ENCODE assay signal across 8 cellular contexts in genomic region chr4:150078041-150078995, GRCh38. TPM values are rescaled to one million over a fixed set of nuclear protein-coding genes. Genes with fewer than 3 reads are reported as not detected.
A peak's percentile ranks its signal among the peaks of the same experiment; 100 is the strongest.
DNase-seq lines count a peak whose midpoint lies in the region; ATAC-seq and TF ChIP-seq lines count a peak whose summit lies in the region.

Gene DCLK2, plus strand, starts transcription at chr4:150078445. Its CDS starts 583 bp downstream, at chr4:150079028.

- 1 to 4% methylated on average over 41 to 42 of the region's 119 CpGs for WGBS in upper lobe of left lung, 2 donors

- H3K27ac ChIP-seq in mucosa of rectum (ENCODE audit: low read depth in 2 of 2, low read length in 2 of 2) = peak within 1 kb of the TSS; percentile 38 to 63
- H3K27ac ChIP-seq in upper lobe of left lung = peak within 1 kb of the TSS; percentile 61 to 91 (median 84)

- H3K9me3 ChIP-seq in mucosa of rectum (ENCODE audit: control insufficient read depth in 2 of 2, low read length in 2 of 2) = no peaks in the 10 kb centered on the region
- H3K9me3 ChIP-seq in upper lobe of left lung = no peaks in the 10 kb centered on the region

- H3K4me3 ChIP-seq in fibroblast of mammary gland (ENCODE audit: control insufficient read depth, low read depth, low read length) (peak within 1 kb of the TSS; percentile 67), mucosa of rectum (ENCODE audit: low read length in 2 of 2) (peak within 1 kb of the TSS; percentile 63 to 65), upper lobe of left lung (peak within 1 kb of the TSS; percentile 29 to 81 (median 73))

- peaks cover 5% of the 10 kb centered on the region for H3K4me1 Mint-ChIP-seq in activated CD4-positive, alpha-beta memory T cell treated with anti-CD3 and anti-CD28 coated beads for 36 hours (ENCODE audit: low read depth)

- DNase-seq in C1 segment of cervical spinal cord (lab: John Stamatoyannopoulos, UW) = peak in 13 of 14 donors; percentile 21 to 86 (median 72)
- DNase-seq in NCI-H1694 (lab: John Stamatoyannopoulos, UW) = peak; percentile 25
- DNase-seq in activated CD4-positive, alpha-beta memory T cell treated with anti-CD3 and anti-CD28 coated beads for 36 hours = peak; percentile 24
- DNase-seq in fibroblast of mammary gland (ENCODE audit: low read depth) = peak; percentile 84
- peak; percentile 35 to 94 for DNase-seq in upper lobe of left lung
- DNase-seq in stimulated activated CD4-positive, alpha-beta T cell treated with anti-CD3 and anti-CD28 coated beads, Interleukin-12 subunit alpha, Interleukin-12 subunit beta, amount 100 ng/mL, for 4 hours = no peak

- no peak for TF ChIP-seq POLR2A in upper lobe of left lung (IDR thresholded peaks at IDR 0.05)

- no peak for TF ChIP-seq EP300 in upper lobe of left lung (IDR thresholded peaks at IDR 0.05)

- H3K4me3 Mint-ChIP-seq in activated CD4-positive, alpha-beta memory T cell treated with anti-CD3 and anti-CD28 coated beads for 36 hours = peak within 1 kb of the TSS; percentile 52

- H3K36me3 ChIP-seq in mucosa of rectum (ENCODE audit: control insufficient read depth in 2 of 2, insufficient read depth in 2 of 2, low read length in 2 of 2) (no peaks in the 10 kb centered on the region), upper lobe of left lung (no peaks in the 10 kb centered on the region)

- CTCF ChIA-PET in activated CD4-positive, alpha-beta memory T cell treated with anti-CD3 and anti-CD28 coated beads for 36 hours (lab: Charles Lee) = no interaction called here

- TF ChIP-seq CTCF in fibroblast of mammary gland (conservative IDR thresholded peaks at IDR 0.05; ENCODE audit: control insufficient read depth, insufficient read depth, low read depth, low read length) (no peak), upper lobe of left lung (IDR thresholded peaks at IDR 0.05) (no peak)

- intact Hi-C loops in activated CD4-positive, alpha-beta memory T cell treated with anti-CD3 and anti-CD28 coated beads for 36 hours (cut with micrococcal nuclease) = loop anchor here (5.0 kb wide), 1 partner anchor 64 kb away; no protein-coding TSS in a partner anchor

- POLR2A ChIA-PET in activated CD4-positive, alpha-beta memory T cell treated with anti-CD3 and anti-CD28 coated beads for 36 hours (lab: Charles Lee) = no interaction called here

- ATAC-seq in GM19395 (IDR thresholded peaks at IDR 0.05; ENCODE audit: unreplicated experiment) (peak; percentile 26), upper lobe of left lung (ENCODE audit: low FRiP score in 2 of 2) (peak; percentile 83 to 94)

- H3K9ac ChIP-seq in mucosa of rectum (ENCODE audit: low read depth in 1 of 2, low read length in 2 of 2) = peak within 1 kb of the TSS; percentile 32 to 53

- peaks cover 42% of the 10 kb centered on the region for H3K27me3 Mint-ChIP-seq in activated CD4-positive, alpha-beta memory T cell treated with anti-CD3 and anti-CD28 coated beads for 36 hours

- H3K27ac Mint-ChIP-seq in activated CD4-positive, alpha-beta memory T cell treated with anti-CD3 and anti-CD28 coated beads for 36 hours = no peak within 1 kb of the TSS

- H3K27me3 ChIP-seq in mucosa of rectum (ENCODE audit: control insufficient read depth in 2 of 2, insufficient read depth in 2 of 2, low read length in 2 of 2) = no peaks in the 10 kb centered on the region
- H3K27me3 ChIP-seq in upper lobe of left lung = peaks cover 0 to 13% (median 0%) of the 10 kb centered on the region in 4 donors

- H3K36me3 Mint-ChIP-seq in activated CD4-positive, alpha-beta memory T cell treated with anti-CD3 and anti-CD28 coated beads for 36 hours = no peaks in the 10 kb centered on the region

- H3K9me3 Mint-ChIP-seq in activated CD4-positive, alpha-beta memory T cell treated with anti-CD3 and anti-CD28 coated beads for 36 hours = no peaks in the 10 kb centered on the region

- H3K4me1 ChIP-seq in mucosa of rectum (ENCODE audit: control insufficient read depth in 2 of 2, insufficient read depth in 2 of 2, low read length in 2 of 2) = peaks cover 0 to 10% of the 10 kb centered on the region in 2 donors
- peaks cover 11 to 35% (median 16%) of the 10 kb centered on the region in 4 donors for H3K4me1 ChIP-seq in upper lobe of left lung

RNA-seq across cellular contexts. Expression of gene DCLK2, which starts in this region (rescaled TPM):
- total RNA-seq in activated CD4-positive, alpha-beta memory T cell treated with anti-CD3 and anti-CD28 coated beads for 36 hours = not detected
- 10 to 100 TPM in 1 of 6 donors, 1 to 10 TPM in 5; 2.1 to 16.8 (median 3.3) TPM for total RNA-seq in upper lobe of left lung

Comparison
In these comparisons a context has a peak if more than half of its experiments do, and no peak if none do; other contexts are left out.
1. Peak in DNase-seq in activated CD4-positive, alpha-beta memory T cell treated with anti-CD3 and anti-CD28 coated beads for 36 hours; RNA of the gene not detected or under 1 TPM.